Comparison of ENCODE assay signal across 33 cellular contexts in the genomic region with DNA sequence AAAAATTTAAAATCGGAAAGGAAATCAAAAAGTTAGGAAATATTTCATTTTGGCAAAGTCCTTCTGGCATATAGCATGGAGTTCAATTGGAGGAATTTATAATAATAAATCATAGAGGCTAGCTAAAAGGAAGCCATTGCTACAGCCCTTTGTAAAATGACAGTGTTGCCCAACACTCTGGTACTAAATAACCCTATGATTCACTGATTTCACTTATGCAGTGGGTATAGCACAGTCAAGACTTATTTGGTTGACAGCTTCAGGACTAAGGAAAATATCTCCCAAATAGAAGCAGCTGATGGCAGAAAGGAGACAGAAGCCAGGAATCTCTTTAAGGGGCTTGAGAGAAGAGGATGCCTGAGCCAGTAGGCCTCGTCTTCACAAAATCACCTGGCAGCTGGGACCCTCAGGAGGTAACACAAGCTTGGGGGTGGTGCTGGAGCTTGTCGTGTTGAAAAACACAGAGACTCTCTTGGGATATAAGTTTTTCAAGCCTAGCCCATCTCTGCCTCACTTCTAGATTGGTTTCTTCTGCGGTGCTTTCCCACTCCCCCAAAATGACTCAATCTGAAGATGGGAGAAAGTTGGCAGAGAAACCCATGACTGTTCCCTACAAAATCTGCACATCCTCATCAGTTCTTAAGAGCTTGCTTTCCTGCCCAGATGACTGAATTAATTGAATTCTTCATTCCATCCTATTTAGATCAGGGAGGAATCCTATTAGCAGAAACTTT. TPM values are rescaled to one million over a fixed set of nuclear protein-coding genes. Genes with fewer than 3 reads are reported as not detected.
A peak's percentile ranks its signal among the peaks of the same experiment; 100 is the strongest.
DNase-seq lines count a peak whose midpoint lies in the region; ATAC-seq, FAIRE-seq and TF ChIP-seq lines count a peak whose summit lies in the region.
"Had no signal": no experiment of that assay in that cellular context is flagged by ENCODE, and none has a peak within 500 bp of the region (broad histone marks: within the 10 kb centered on the region; RNA-seq: fewer than 3 reads in every experiment).

No MANE protein-coding gene starts in this region.

- no peaks in the 10 kb centered on the region for H3K9me3 ChIP-seq in GM23248 (ENCODE audit: low read depth)
- H3K9me3 ChIP-seq in GM12878 (replicated peaks; ENCODE audit: control insufficient read depth, insufficient read depth, low read length): no peaks in the 10 kb centered on the region
- H3K9me3 ChIP-seq in WERI-Rb-1 (ENCODE audit: severe bottlenecking): no peaks in the 10 kb centered on the region
- H3K9me3 ChIP-seq: mucosa of descending colon, thoracic aorta had no signal

- TF ChIP-seq POLR2A in GM12878 (IDR thresholded peaks at IDR 0.05; ENCODE audit: low read depth, low read length): no peak

- no peak for FAIRE-seq in GM12878 (lab: Jason Lieb, UNC)
- FAIRE-seq: frontal cortex had no signal

- H2AFZ ChIP-seq in GM23248 (no peak overlapping the region), GM12878 (ENCODE audit: control insufficient read depth, low read depth, low read length) (no peak overlapping the region)

- no peak overlapping the region for H3K4me2 ChIP-seq in GM23248 (ENCODE audit: unreplicated experiment)
- no peak overlapping the region for H3K4me2 ChIP-seq in GM12878 (ENCODE audit: control insufficient read depth, insufficient read depth)

- no peak overlapping the region for H3K4me3 Mint-ChIP-seq in activated CD8-positive, alpha-beta T cell treated with anti-CD3 and anti-CD28 coated beads, Interleukin-2, amount 10 ng/mL, durations not matched to agents 7 days and 5 days
- H3K4me3 Mint-ChIP-seq: CD8-positive, alpha-beta T cell; central memory CD8-positive, alpha-beta T cell; IgD-negative memory B cell; nephron progenitor cell had no signal

- TF ChIP-seq CTCF in GM12878 (IDR thresholded peaks at IDR 0.05 in 2 of 3, conservative IDR thresholded peaks at IDR 0.05 in 1 of 3; ENCODE audit: control insufficient read depth in 2 of 3, extremely low read depth in 1 of 3, insufficient read depth in 1 of 3, low read depth in 3 of 3, low read length in 3 of 3) (no peak), omental fat pad (IDR thresholded peaks at IDR 0.05) (no peak), WERI-Rb-1 (IDR thresholded peaks at IDR 0.05; ENCODE audit: low read depth, low read length) (no peak)

- ATAC-seq in GM12878 (peak; percentile 52), omental fat pad (ENCODE audit: low FRiP score) (peak; percentile 85)
- no peak for ATAC-seq in activated CD8-positive, alpha-beta T cell treated with anti-CD3 and anti-CD28 coated beads, Interleukin-2, amount 10 ng/mL, durations not matched to agents 7 days and 5 days
- ATAC-seq: CD8-positive, alpha-beta T cell; mucosa of descending colon; stimulated activated naive B cell treated with anti-CD40 and anti-IgM and Interleukin-4, amounts not matched to agents 10 μg/mL and 1 μg/mL and 100 μg/mL, for 72 hours had no signal

- H3K9ac ChIP-seq in GM23248: no peak overlapping the region
- no peak overlapping the region for H3K9ac ChIP-seq in GM12878 (ENCODE audit: control insufficient read depth, insufficient read depth, low read length)

- H3K27me3 ChIP-seq in GM23248 (replicated peaks; ENCODE audit: insufficient read depth) (no peaks in the 10 kb centered on the region; the same call in 1 of the 2 replicates), GM12878 (replicated peaks in 1 of 2; ENCODE audit: control insufficient read depth in 2 of 2, insufficient read depth in 2 of 2, low read length in 1 of 2) (no peaks in the 10 kb centered on the region), WERI-Rb-1 (ENCODE audit: insufficient read depth, low read depth, severe bottlenecking) (peaks cover 37% of the 10 kb centered on the region)

- H4K20me1 ChIP-seq in GM23248 (ENCODE audit: insufficient read depth): no peaks in the 10 kb centered on the region
- no peaks in the 10 kb centered on the region for H4K20me1 ChIP-seq in GM12878 (ENCODE audit: control insufficient read depth, insufficient read depth)

- DNase-seq in GM23248 (peak; percentile 18), M059J (ENCODE audit: low read depth) (peak; percentile 63), GM12878 (ENCODE audit: low read depth, low spot score) (no peak), omental fat pad (ENCODE audit: low spot score) (no peak), NCI-H1092 treated with DMSO at 0.1 percent for 48 hours (lab: John Stamatoyannopoulos, UW) (no peak), WERI-Rb-1 (no peak), AG08395 (ENCODE audit: low spot score) (no peak)
- DNase-seq in activated CD8-positive, alpha-beta T cell treated with anti-CD3 and anti-CD28 coated beads, Interleukin-2, amount 10 ng/mL, durations not matched to agents 7 days and 5 days: no peak
- DNase-seq: activated CD4-positive, alpha-beta T cell treated with anti-CD3 and anti-CD28 coated beads for 4 hours; activated naive CD4-positive, alpha-beta T cell treated with Interleukin-2 at 50 U/mL for 16 hours; activated T-cell treated with anti-CD3 and anti-CD28 coated beads, Interleukin-2, amount 50 U/mL, for 48 hours; AML-193; amygdala; CD8-positive, alpha-beta T cell; DMS153; dorsolateral prefrontal cortex; GDM1; hypothalamus; MM.1S; mucosa of descending colon; NCI-H187; nephron progenitor cell; OCI-M1; SHP77; stimulated activated CD4-positive, alpha-beta T cell treated with anti-CD3 and anti-CD28 coated beads, Interleukin-1b, Interleukin-23, amount 100 ng/mL, for 48 hours; stimulated activated naive B cell treated with anti-CD40 and anti-IgM and Interleukin-4, amounts not matched to agents 10 μg/mL and 1 μg/mL and 100 μg/mL, for 72 hours had no signal

- no peaks in the 10 kb centered on the region for H3K36me3 Mint-ChIP-seq in activated CD8-positive, alpha-beta T cell treated with anti-CD3 and anti-CD28 coated beads, Interleukin-2, amount 10 ng/mL, durations not matched to agents 7 days and 5 days (ENCODE audit: low read depth)
- H3K36me3 Mint-ChIP-seq: CD8-positive, alpha-beta T cell; IgD-negative memory B cell; stimulated activated naive B cell treated with anti-CD40 and anti-IgM and Interleukin-4, amounts not matched to agents 10 μg/mL and 1 μg/mL and 100 μg/mL, for 72 hours had no signal

- in situ Hi-C loops in GM23248 (cut with MboI): no loop called here
- in situ Hi-C loops in GM12878 (cut with MboI): no loop called here

- BruUV-seq in GM12878 (replicated peaks; lab: Mats Ljungman, UMichigan): no TSS peak

- POLR2A ChIA-PET in GM12878 (lab: Charles Lee): no interaction called here
- POLR2A ChIA-PET in activated CD8-positive, alpha-beta T cell treated with anti-CD3 and anti-CD28 coated beads, Interleukin-2, amount 10 ng/mL, durations not matched to agents 7 days and 5 days (lab: Charles Lee): interaction anchor here (0.6 kb wide), 1 partner anchor 1510 kb away, joined by 4 read pairs; no protein-coding TSS in a partner anchor

- H3K27me3 Mint-ChIP-seq in activated CD8-positive, alpha-beta T cell treated with anti-CD3 and anti-CD28 coated beads, Interleukin-2, amount 10 ng/mL, durations not matched to agents 7 days and 5 days (ENCODE audit: low read depth): no peaks in the 10 kb centered on the region
- H3K27me3 Mint-ChIP-seq: central memory CD8-positive, alpha-beta T cell; IgD-negative memory B cell had no signal

- H3K9me3 Mint-ChIP-seq in activated CD8-positive, alpha-beta T cell treated with anti-CD3 and anti-CD28 coated beads, Interleukin-2, amount 10 ng/mL, durations not matched to agents 7 days and 5 days (ENCODE audit: insufficient read depth): no peaks in the 10 kb centered on the region
- H3K9me3 Mint-ChIP-seq: CD8-positive, alpha-beta T cell; central memory CD8-positive, alpha-beta T cell; IgD-negative memory B cell had no signal

- H3K79me2 ChIP-seq in GM23248 (ENCODE audit: insufficient read depth) (no peaks in the 10 kb centered on the region), GM12878 (ENCODE audit: control insufficient read depth, insufficient read depth, low read length) (no peaks in the 10 kb centered on the region)

- no peak overlapping the region for H3K27ac Mint-ChIP-seq in activated CD8-positive, alpha-beta T cell treated with anti-CD3 and anti-CD28 coated beads, Interleukin-2, amount 10 ng/mL, durations not matched to agents 7 days and 5 days
- H3K27ac Mint-ChIP-seq: CD8-positive, alpha-beta T cell; IgD-negative memory B cell; nephron progenitor cell; stimulated activated naive B cell treated with anti-CD40 and anti-IgM and Interleukin-4, amounts not matched to agents 10 μg/mL and 1 μg/mL and 100 μg/mL, for 72 hours had no signal

- SMC1A ChIA-PET in GM12878 (lab: Charles Lee; ENCODE audit: uncharacterized antibody, unreplicated experiment): interaction anchor here (0.5 to 1.0 kb wide), 2 partner anchors 13 to 47 kb away, joined by 3 read pairs; no protein-coding TSS in a partner anchor

- no peak for TF ChIP-seq EP300 in GM12878 (IDR thresholded peaks at IDR 0.05; ENCODE audit: borderline replicate concordance in 1 of 2, control insufficient read depth in 1 of 2, low read depth in 2 of 2, low read length in 2 of 2)

- TF ChIP-seq RAD21 in GM12878 (IDR thresholded peaks at IDR 0.05; ENCODE audit: insufficient read depth, low read depth, low read length): no peak

- H3K27ac ChIP-seq in GM23248: no peak overlapping the region
- H3K27ac ChIP-seq in GM12878 (ENCODE audit: control insufficient read depth, insufficient read depth): no peak overlapping the region
- no peak overlapping the region for H3K27ac ChIP-seq in WERI-Rb-1
- H3K27ac ChIP-seq: dorsolateral prefrontal cortex, epithelial cell of prostate, HL-60, skin epidermis, thoracic aorta had no signal

- intact Hi-C loops in GM12878 (cut with micrococcal nuclease; ENCODE audit: unreplicated experiment): no loop called here

- H3K4me1 ChIP-seq in GM23248 (ENCODE audit: insufficient read depth) (no peaks in the 10 kb centered on the region), GM12878 (ENCODE audit: control insufficient read depth, insufficient read depth, low read length) (no peaks in the 10 kb centered on the region)

- WGBS in GM23248 (ENCODE audit: low coverage in 1 of 2, low lambda C conversion rate in 2 of 2, missing lambda C conversion rate in 2 of 2), 2 experiments: 39 to 51% methylated on average over 4 of the region's 4 CpGs
- WGBS in GM12878 (ENCODE audit: insufficient coverage, insufficient replicate concordance, low lambda C conversion rate, missing lambda C conversion rate): 3% methylated on average over 4 of the region's 4 CpGs

- H3K9me2 ChIP-seq in GM23248 (ENCODE audit: insufficient read depth): no peaks in the 10 kb centered on the region

- CTCF ChIA-PET in GM12878 (lab: Yijun Ruan, JAX): interaction anchor here (0.9 to 1.6 kb wide), 3 partner anchors 9 to 30 kb away, joined by 3 to 6 read pairs (median 4); no protein-coding TSS in a partner anchor
- CTCF ChIA-PET in activated CD8-positive, alpha-beta T cell treated with anti-CD3 and anti-CD28 coated beads, Interleukin-2, amount 10 ng/mL, durations not matched to agents 7 days and 5 days (lab: Charles Lee): interaction anchor here (1.4 kb wide), 1 partner anchor 17 kb away, joined by 4 read pairs; no protein-coding TSS in a partner anchor

- no peaks in the 10 kb centered on the region for H3F3A ChIP-seq in GM23248 (ENCODE audit: insufficient read depth)

- RAD21 ChIA-PET in GM12878 (lab: Charles Lee; ENCODE audit: unreplicated experiment): no interaction called here

- H3K4me3 ChIP-seq in GM23248: no peak overlapping the region
- no peak overlapping the region for H3K4me3 ChIP-seq in GM12878
- H3K4me3 ChIP-seq in WERI-Rb-1 (ENCODE audit: low read depth, low read length): no peak overlapping the region
- H3K4me3 ChIP-seq: dorsolateral prefrontal cortex, mucosa of descending colon, skin epidermis, thoracic aorta had no signal

- H3K4me1 Mint-ChIP-seq in activated CD8-positive, alpha-beta T cell treated with anti-CD3 and anti-CD28 coated beads, Interleukin-2, amount 10 ng/mL, durations not matched to agents 7 days and 5 days (ENCODE audit: low read depth): no peaks in the 10 kb centered on the region
- H3K4me1 Mint-ChIP-seq: central memory CD8-positive, alpha-beta T cell; IgD-negative memory B cell; stimulated activated naive B cell treated with anti-CD40 and anti-IgM and Interleukin-4, amounts not matched to agents 10 μg/mL and 1 μg/mL and 100 μg/mL, for 72 hours had no signal

- H3K36me3 ChIP-seq in GM23248 (ENCODE audit: low read depth) (no peaks in the 10 kb centered on the region), GM12878 (ENCODE audit: control insufficient read depth in 2 of 2, insufficient read depth in 2 of 2, low read length in 1 of 2) (no peaks in the 10 kb centered on the region), WERI-Rb-1 (no peaks in the 10 kb centered on the region)
- H3K36me3 ChIP-seq: thoracic aorta had no signal

RNA-seq across cellular contexts. Expression of a gene that starts 38.4 kb away (rescaled TPM):
- not detected in 2 replicates for total RNA-seq in GM23248 (2014; rRNA removed; shearing (Covaris generic))
- polyA plus RNA-seq in GM23248 (2016; fragmentation: Nextera tagmentation; extraction: Ambion mirVana): 0.09 TPM in 1 of 2 replicates, not detected in the other
- total RNA-seq in M059J (2014; rRNA removed; shearing (Covaris generic)): 8.2 and 12.0 TPM in 2 replicates
- total RNA-seq in GM12878 (2013; cell fraction: nucleolus; rRNA removed): not detected in 2 replicates
- not detected in 2 replicates for total RNA-seq in GM12878 (2014; rRNA removed)
- not detected in 2 replicates for total RNA-seq in GM12878 (2014; rRNA removed; fragmentation: Illumina TruSeq; extraction: Trizol)
- not detected in 2 replicates for total RNA-seq in GM12878 (2021)
- polyA plus RNA-seq in GM12878 (2011; ENCODE audit: low read depth): not detected
- not detected in 2 replicates for polyA plus RNA-seq in GM12878 (2011; rRNA removed)
- polyA plus RNA-seq in GM12878 (2011; cell fraction: cytosol; rRNA removed): not detected in 2 replicates
- not detected in 2 replicates for polyA plus RNA-seq in GM12878 (2011; cell fraction: nucleus; rRNA removed)
- polyA plus RNA-seq in GM12878 (2012): not detected in 2 replicates
- not detected in 2 replicates for polyA plus RNA-seq in GM12878 (2014; fragmentation: Illumina TruSeq; extraction: Trizol)
- polyA plus RNA-seq in GM12878 (2014; fragmentation: Nextera tagmentation; extraction: Ambion mirVana): under 1 TPM in 1 of 2 experiments, not detected in 1; 0.02 TPM
- not detected in 2 replicates for polyA plus RNA-seq in GM12878 (2014; rRNA removed)
- polyA plus RNA-seq in GM12878 (2016; fragmentation: Nextera tagmentation; extraction: Ambion mirVana): not detected
- not detected in 2 replicates for polyA minus RNA-seq in GM12878 (2011; rRNA and poly(A)+ RNA removed)
- polyA minus RNA-seq in GM12878 (2011; cell fraction: cytosol; rRNA and poly(A)+ RNA removed): 0.52 TPM in 1 of 2 replicates, not detected in the other
- 0.19 and 0.73 TPM in 2 replicates for polyA minus RNA-seq in GM12878 (2011; cell fraction: nucleus; rRNA and poly(A)+ RNA removed)
- total RNA-seq in omental fat pad: 1 to 10 TPM; 1.1 to 4.2 (median 2.0) TPM
- not detected for total RNA-seq in activated CD8-positive, alpha-beta T cell treated with anti-CD3 and anti-CD28 coated beads, Interleukin-2, amount 10 ng/mL, durations not matched to agents 7 days and 5 days
- total RNA-seq: CD8-positive, alpha-beta T cell had no signal
- polyA plus RNA-seq: IgD-negative memory B cell had no signal

Comparison
In these comparisons a context has a peak if more than half of its experiments do, and no peak if none do; other contexts are left out.
1. DNase-seq: peak in GM23248 (single experiment) and M059J (single experiment); none in GM12878 (single experiment), omental fat pad (single experiment), NCI-H1092 treated with DMSO at 0.1 percent for 48 hours (single experiment), activated CD8-positive, alpha-beta T cell treated with anti-CD3 and anti-CD28 coated beads, Interleukin-2, amount 10 ng/mL, durations not matched to agents 7 days and 5 days (single experiment), WERI-Rb-1 (single experiment) and AG08395 (single experiment).